8 cellular contexts compared by ENCODE assay signal in genomic region chr19:49642488-49643035, GRCh38. TPM values are rescaled to one million over a fixed set of nuclear protein-coding genes. Genes with fewer than 3 reads are reported as not detected.
A peak's percentile ranks its signal among the peaks of the same experiment; 100 is the strongest.
DNase-seq lines count a peak whose midpoint lies in the region; ATAC-seq and TF ChIP-seq lines count a peak whose summit lies in the region.

No MANE protein-coding gene starts in this region.

- no peaks in the 10 kb centered on the region for H3K9me3 Mint-ChIP-seq in activated naive CD4-positive, alpha-beta T cell treated with anti-CD3 and anti-CD28 coated beads, Interleukin-2, amount 10 ng/mL, durations not matched to agents 7 days and 5 days

- TF ChIP-seq POLR2A in lower leg skin (IDR thresholded peaks at IDR 0.05) = no peak

- no peak for DNase-seq in activated naive CD4-positive, alpha-beta T cell treated with anti-CD3 and anti-CD28 coated beads, Interleukin-2, amount 10 ng/mL, durations not matched to agents 7 days and 5 days
- no peak for DNase-seq in activated naive CD4-positive, alpha-beta T cell treated with Interleukin-2 at 50 U/mL for 16 hours
- DNase-seq in lower leg skin (ENCODE audit: low spot score in 2 of 2) (no peak), upper lobe of right lung (no peak), SKM-1 (lab: John Stamatoyannopoulos, UW; ENCODE audit: unreplicated experiment) (no peak)

- peak overlapping the region; percentile 87 for H3K4me3 Mint-ChIP-seq in activated naive CD4-positive, alpha-beta T cell treated with anti-CD3 and anti-CD28 coated beads, Interleukin-2, amount 10 ng/mL, durations not matched to agents 7 days and 5 days

- H3K4me1 ChIP-seq in upper lobe of right lung = peaks cover 32% of the 10 kb centered on the region

- intact Hi-C loops in lower leg skin (cut with DNase I; ENCODE audit: low total_unique reads) (no loop called here), upper lobe of right lung (cut with DNase I) (no loop called here)

- no peak for ATAC-seq in upper lobe of right lung
- no peak for ATAC-seq in GM18511 (IDR thresholded peaks at IDR 0.05; ENCODE audit: unreplicated experiment)
- no peak for ATAC-seq in HG02588 (IDR thresholded peaks at IDR 0.05; ENCODE audit: unreplicated experiment)

- 3 to 7% methylated on average over 5 to 6 of the region's 6 CpGs for WGBS in lower leg skin, 2 donors

- H3K27ac ChIP-seq in angular gyrus (ENCODE audit: low read depth, low read length) (peak overlapping the region; percentile 92), upper lobe of right lung (peak overlapping the region; percentile 100)

- H3K27me3 Mint-ChIP-seq in activated naive CD4-positive, alpha-beta T cell treated with anti-CD3 and anti-CD28 coated beads, Interleukin-2, amount 10 ng/mL, durations not matched to agents 7 days and 5 days = peaks cover 14% of the 10 kb centered on the region

- CTCF ChIA-PET in activated naive CD4-positive, alpha-beta T cell treated with anti-CD3 and anti-CD28 coated beads, Interleukin-2, amount 10 ng/mL, durations not matched to agents 7 days and 5 days (lab: Charles Lee) = interaction anchor here (1.0 kb wide), 1 partner anchor 22 kb away, joined by 4 read pairs; no protein-coding TSS in a partner anchor

- H3K27ac Mint-ChIP-seq in activated naive CD4-positive, alpha-beta T cell treated with anti-CD3 and anti-CD28 coated beads, Interleukin-2, amount 10 ng/mL, durations not matched to agents 7 days and 5 days = peak overlapping the region; percentile 90

- peaks cover 62% of the 10 kb centered on the region for H3K4me1 Mint-ChIP-seq in activated naive CD4-positive, alpha-beta T cell treated with anti-CD3 and anti-CD28 coated beads, Interleukin-2, amount 10 ng/mL, durations not matched to agents 7 days and 5 days

- H3K36me3 ChIP-seq in upper lobe of right lung = peaks cover 14% of the 10 kb centered on the region

- H3K4me3 ChIP-seq in lower leg skin (ENCODE audit: low read depth, poor library complexity, severe bottlenecking) (peak overlapping the region; percentile 97), upper lobe of right lung (peak overlapping the region; percentile 91)

- no peaks in the 10 kb centered on the region for H3K9me3 ChIP-seq in upper lobe of right lung

- H3K27me3 ChIP-seq in upper lobe of right lung = no peaks in the 10 kb centered on the region

- peaks cover 17% of the 10 kb centered on the region for H3K36me3 Mint-ChIP-seq in activated naive CD4-positive, alpha-beta T cell treated with anti-CD3 and anti-CD28 coated beads, Interleukin-2, amount 10 ng/mL, durations not matched to agents 7 days and 5 days

- TF ChIP-seq CTCF in lower leg skin (IDR thresholded peaks at IDR 0.05) (no peak), upper lobe of right lung (IDR thresholded peaks at IDR 0.05) (no peak)

RNA-seq across cellular contexts. Expression of gene SCAF1, which starts 0.6 kb away (rescaled TPM):
- total RNA-seq in lower leg skin = 10 to 100 TPM; 28.6 to 54.3 (median 33.7) TPM
- total RNA-seq in upper lobe of right lung = 67.9 TPM

RNA-seq across cellular contexts. Expression of gene RRAS, which starts 2.6 kb away (rescaled TPM):
- 10 to 100 TPM; 14.0 to 20.2 (median 18.8) TPM for total RNA-seq in lower leg skin
- total RNA-seq in upper lobe of right lung = 138 TPM

RNA-seq across cellular contexts. Expression of gene IRF3, which starts 23.1 kb away (rescaled TPM):
- 100 to 1,000 TPM in 1 of 4 donors, 10 to 100 TPM in 3; 38.7 to 102 (median 74.9) TPM for total RNA-seq in lower leg skin
- total RNA-seq in upper lobe of right lung = 86.4 TPM

RNA-seq across cellular contexts. Expression of gene BCL2L12, which starts 23.2 kb away (rescaled TPM):
- 1 to 10 TPM; 6.1 to 9.2 (median 6.6) TPM for total RNA-seq in lower leg skin
- 15.8 TPM for total RNA-seq in upper lobe of right lung

RNA-seq across cellular contexts. Expression of gene PRMT1, which starts 34.5 kb away (rescaled TPM):
- total RNA-seq in lower leg skin = 100 to 1,000 TPM; 102 to 117 (median 108) TPM
- 90.8 TPM for total RNA-seq in upper lobe of right lung
